In the genomic region with DNA sequence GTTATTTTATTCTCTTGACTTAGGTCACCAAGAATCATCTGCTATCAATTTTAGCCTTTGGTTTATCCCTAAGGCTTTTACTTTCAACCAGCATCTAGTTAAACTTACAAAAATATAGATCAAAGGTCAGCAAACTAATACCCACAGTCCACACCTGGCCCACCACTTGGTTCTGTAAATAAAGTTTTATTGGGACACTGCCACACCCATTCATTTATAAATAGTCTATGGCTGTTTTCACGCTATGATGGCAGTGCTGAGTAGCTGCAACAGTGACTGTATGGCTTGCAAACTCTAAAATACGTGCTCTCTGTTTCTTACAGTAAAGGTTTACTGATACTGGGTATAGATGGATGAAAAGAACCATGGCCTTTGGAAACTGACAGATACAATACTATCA, we compare ENCODE assay signal across 27 cellular contexts.
"Had no signal": no experiment of that assay in that cellular context is flagged by ENCODE, and none has a peak within 500 bp of the region (broad histone marks: within the 10 kb centered on the region; RNA-seq: fewer than 3 reads in every experiment).

No MANE protein-coding gene starts in this region.

- H3K4me1 ChIP-seq: left lung, lower lobe of right lung had no signal

- H3K36me3 Mint-ChIP-seq: mesothelial cell of epicardium; naive thymus-derived CD4-positive, alpha-beta T cell had no signal

- H3K9me3 Mint-ChIP-seq: dendritic cell treated with granulocyte-macrophage colony-stimulating factor and Interleukin-4, amounts not matched to agents 40 ng/mL and 50 ng/mL, for 4 days; effector memory CD8-positive, alpha-beta T cell; mesothelial cell of epicardium; naive thymus-derived CD4-positive, alpha-beta T cell had no signal

- FAIRE-seq: endometrium, islet of Langerhans, keratinocyte had no signal

- H3K36me3 ChIP-seq: colonic mucosa, esophagus squamous epithelium, gastrocnemius medialis, heart right ventricle, left lung, lower lobe of right lung had no signal

- H3K4me3 Mint-ChIP-seq: dendritic cell treated with granulocyte-macrophage colony-stimulating factor and Interleukin-4, amounts not matched to agents 40 ng/mL and 50 ng/mL, for 4 days; effector memory CD8-positive, alpha-beta T cell; endodermal cell; mesothelial cell of epicardium; naive thymus-derived CD4-positive, alpha-beta T cell had no signal

- ATAC-seq: effector memory CD8-positive, alpha-beta T cell; esophagus mucosa; gastrocnemius medialis; heart right ventricle; left lung; left ventricle myocardium superior; lower lobe of right lung; naive thymus-derived CD4-positive, alpha-beta T cell had no signal

- H3K27ac ChIP-seq: colonic mucosa, epithelial cell of prostate, esophagus squamous epithelium, gastrocnemius medialis, heart right ventricle, left lung, lower lobe of right lung had no signal

- DNase-seq: colonic mucosa; cortex of kidney; effector CD8-positive, alpha-beta T cell; effector memory CD8-positive, alpha-beta T cell; endodermal cell; erythroblast; esophagus squamous epithelium; foreskin fibroblast; foreskin melanocyte; gastrocnemius medialis; glutamatergic neuron; head of caudate nucleus; heart right ventricle; hippocampal formation; kidney glomerular epithelial cell; left lung; left ventricle myocardium superior; lower lobe of right lung; mesenchymal stem cell; naive thymus-derived CD4-positive, alpha-beta T cell had no signal

- H3K4me3 ChIP-seq: colonic mucosa, esophagus squamous epithelium, gastrocnemius medialis, heart right ventricle, left lung, lower lobe of right lung had no signal

- H3K4me1 Mint-ChIP-seq: endodermal cell; naive thymus-derived CD4-positive, alpha-beta T cell had no signal

- H3K27me3 ChIP-seq: colonic mucosa, esophagus squamous epithelium, gastrocnemius medialis, left lung had no signal

- H3K27ac Mint-ChIP-seq: dendritic cell treated with granulocyte-macrophage colony-stimulating factor and Interleukin-4, amounts not matched to agents 40 ng/mL and 50 ng/mL, for 4 days; effector memory CD8-positive, alpha-beta T cell; endodermal cell; naive thymus-derived CD4-positive, alpha-beta T cell had no signal

- H3K9me3 ChIP-seq: colonic mucosa, esophagus squamous epithelium, gastrocnemius medialis, left lung, lower lobe of right lung had no signal
